ENCODE assay signal across 1 cellular context in the genomic region with DNA sequence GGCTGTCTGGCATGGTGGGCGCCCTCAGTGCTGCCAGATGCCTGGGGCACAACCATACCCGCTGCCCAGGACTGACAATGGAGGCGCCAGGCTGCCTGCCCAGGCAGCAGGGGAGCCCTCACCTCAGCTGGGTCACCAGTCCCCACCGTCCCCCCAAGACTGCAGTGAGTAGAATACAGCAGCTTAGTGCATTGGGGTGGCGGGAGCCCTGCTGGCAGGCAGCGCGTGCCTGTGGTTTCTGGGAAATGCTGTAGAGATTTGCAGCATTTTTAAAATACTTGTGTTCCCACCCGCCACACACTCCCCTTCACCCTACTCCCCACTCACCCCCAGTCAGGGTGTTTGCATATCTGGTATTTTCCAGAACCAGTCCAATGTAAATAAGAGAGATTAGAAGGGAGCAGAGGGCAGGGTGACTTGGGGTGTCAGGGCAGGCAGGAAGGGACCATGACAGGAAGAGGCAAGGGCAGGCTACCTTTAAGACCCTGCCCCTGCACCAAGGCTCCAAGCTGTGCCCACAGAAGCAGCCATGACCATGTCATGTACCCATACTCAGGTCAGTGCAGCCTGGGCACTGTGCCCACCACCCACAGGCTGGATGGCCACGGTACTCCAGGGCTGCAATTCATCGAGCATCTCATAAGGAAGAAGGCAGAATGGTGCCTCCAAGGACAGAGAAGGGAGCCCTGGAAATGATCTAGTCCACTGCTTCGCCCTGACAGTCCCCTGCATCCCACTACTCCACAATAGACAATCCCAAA.
TF ChIP-seq lines count a peak whose summit lies in the region.

No MANE protein-coding gene starts in this region.

TF ChIP-seq in IMR-90, 13 proteins besides CTCF, POLR2A, EP300 and RAD21:
- no peak for TF ChIP-seq CHD1 (IDR thresholded peaks at IDR 0.05; ENCODE audit: low read depth, low read length)
- peak; percentile 77; the same call in 1 of the 2 replicates for TF ChIP-seq MAZ (IDR thresholded peaks at IDR 0.05; ENCODE audit: borderline replicate concordance, low read depth, low read length)
- TF ChIP-seq NFE2L2 (IDR thresholded peaks at IDR 0.05; ENCODE audit: low read depth, low read length): no peak
- TF ChIP-seq BHLHE40 (IDR thresholded peaks at IDR 0.05; ENCODE audit: low read depth, low read length): peak; percentile 73; the same call in 1 of the 2 replicates
TF ChIP-seq in IMR-90: peak in this region for 2.
